ENCODE assay signal across 8 cellular contexts in the genomic region with DNA sequence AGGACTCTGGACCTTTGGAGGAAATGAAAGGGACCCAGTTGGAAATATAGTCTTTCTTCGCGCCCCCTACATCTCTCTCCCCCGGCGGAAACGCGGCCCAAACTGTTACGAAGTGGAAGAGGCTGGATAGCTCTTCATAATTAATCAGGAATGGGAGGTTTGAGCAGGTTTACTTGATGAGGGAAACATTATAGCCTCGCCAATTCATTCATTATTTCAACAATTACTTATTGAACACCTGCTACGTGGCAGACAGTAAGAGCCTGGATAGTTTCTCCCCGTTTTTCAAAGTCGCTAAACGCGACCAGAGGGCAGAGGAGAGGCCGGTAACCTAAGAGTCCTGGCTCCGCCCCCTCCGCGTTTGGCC. TPM values are rescaled to one million over a fixed set of nuclear protein-coding genes. Genes with fewer than 3 reads are reported as not detected.
DNase-seq lines count a peak whose midpoint lies in the region; ATAC-seq and TF ChIP-seq lines count a peak whose summit lies in the region.

No MANE protein-coding gene starts in this region.

- intact Hi-C loops in left ventricle myocardium inferior (cut with micrococcal nuclease) = no loop called here

- peak; percentile 47 for ATAC-seq in HG02763 (IDR thresholded peaks at IDR 0.05; ENCODE audit: unreplicated experiment)

- H3K9ac ChIP-seq in skeletal muscle tissue (ENCODE audit: low read depth in 1 of 3, low read length in 3 of 3) = peak overlapping the region; percentile 92 to 94 (median 94)

- H3K4me1 ChIP-seq in left ventricle myocardium inferior = peaks cover 53% of the 10 kb centered on the region
- H3K4me1 ChIP-seq in skeletal muscle tissue (ENCODE audit: control insufficient read depth in 3 of 3, insufficient read depth in 3 of 3, low read length in 3 of 3) = peaks cover 33 to 38% (median 34%) of the 10 kb centered on the region in 3 donors

- peak overlapping the region; percentile 57 for H3K4me3 ChIP-seq in GM12865 (ENCODE audit: low read depth, low read length)
- H3K4me3 ChIP-seq in WI38 (ENCODE audit: low read depth, low read length) = peak overlapping the region; percentile 90
- peak overlapping the region; percentile 82 for H3K4me3 ChIP-seq in left ventricle myocardium inferior
- peak overlapping the region; percentile 81 to 99 (median 97) for H3K4me3 ChIP-seq in skeletal muscle tissue (ENCODE audit: low read length in 3 of 3)

- H3K36me3 ChIP-seq in left ventricle myocardium inferior (peaks cover 20% of the 10 kb centered on the region), skeletal muscle tissue (ENCODE audit: control insufficient read depth in 3 of 3, insufficient read depth in 3 of 3, low read length in 3 of 3) (peaks cover 17 to 20% (median 19%) of the 10 kb centered on the region in 3 donors)

- no peak for DNase-seq in GM12865 (ENCODE audit: low read depth)
- no peak for DNase-seq in left ventricle myocardium inferior
- no peak for DNase-seq in NCI-H1048 (lab: John Stamatoyannopoulos, UW)
- DNase-seq in retina = no peak
- no peak for DNase-seq in NOMO-1 (lab: John Stamatoyannopoulos, UW; ENCODE audit: unreplicated experiment in 2 of 2)

- TF ChIP-seq CTCF in GM12865 (IDR thresholded peaks at IDR 0.05; ENCODE audit: insufficient read depth, low read depth, low read length, missing control alignments) (no peak), WI38 (IDR thresholded peaks at IDR 0.05; ENCODE audit: low read depth, low read length) (no peak), left ventricle myocardium inferior (IDR thresholded peaks at IDR 0.05; ENCODE audit: borderline replicate concordance) (no peak)

- H3K9me3 ChIP-seq in left ventricle myocardium inferior (replicated peaks) (no peaks in the 10 kb centered on the region), skeletal muscle tissue (ENCODE audit: control insufficient read depth in 3 of 3, low read length in 3 of 3) (no peaks in the 10 kb centered on the region)

- peaks cover 39% of the 10 kb centered on the region for H3K27me3 ChIP-seq in left ventricle myocardium inferior (ENCODE audit: low read depth)
- peaks cover 17 to 29% (median 21%) of the 10 kb centered on the region in 3 donors for H3K27me3 ChIP-seq in skeletal muscle tissue (ENCODE audit: control insufficient read depth in 3 of 3, insufficient read depth in 3 of 3, low read length in 3 of 3)

- H3K27ac ChIP-seq in left ventricle myocardium inferior (replicated peaks) = peak overlapping the region; percentile 95
- peak overlapping the region; percentile 72 for H3K27ac ChIP-seq in skeletal muscle tissue (ENCODE audit: low read depth, low read length)

RNA-seq across cellular contexts. Expression of a gene that starts 0.2 kb away (rescaled TPM):
- total RNA-seq in left ventricle myocardium inferior (12.3 TPM), skeletal muscle tissue (3.1 TPM)

RNA-seq across cellular contexts. Expression of a gene that starts 1.8 kb away (rescaled TPM):
- total RNA-seq in left ventricle myocardium inferior (0.93 TPM), skeletal muscle tissue (3.7 TPM)

RNA-seq across cellular contexts. Expression of a gene that starts 11.9 kb away (rescaled TPM):
- 72.3 TPM for total RNA-seq in left ventricle myocardium inferior
- 31.3 TPM for total RNA-seq in skeletal muscle tissue

RNA-seq across cellular contexts. Expression of a gene that starts 24.9 kb away (rescaled TPM):
- total RNA-seq in left ventricle myocardium inferior (11.0 TPM), skeletal muscle tissue (11.0 TPM)

RNA-seq across cellular contexts. Expression of a gene that starts 30.9 kb away (rescaled TPM):
- not detected for total RNA-seq in left ventricle myocardium inferior
- not detected for total RNA-seq in skeletal muscle tissue
